32 cellular contexts compared by ENCODE assay signal in the genomic region with DNA sequence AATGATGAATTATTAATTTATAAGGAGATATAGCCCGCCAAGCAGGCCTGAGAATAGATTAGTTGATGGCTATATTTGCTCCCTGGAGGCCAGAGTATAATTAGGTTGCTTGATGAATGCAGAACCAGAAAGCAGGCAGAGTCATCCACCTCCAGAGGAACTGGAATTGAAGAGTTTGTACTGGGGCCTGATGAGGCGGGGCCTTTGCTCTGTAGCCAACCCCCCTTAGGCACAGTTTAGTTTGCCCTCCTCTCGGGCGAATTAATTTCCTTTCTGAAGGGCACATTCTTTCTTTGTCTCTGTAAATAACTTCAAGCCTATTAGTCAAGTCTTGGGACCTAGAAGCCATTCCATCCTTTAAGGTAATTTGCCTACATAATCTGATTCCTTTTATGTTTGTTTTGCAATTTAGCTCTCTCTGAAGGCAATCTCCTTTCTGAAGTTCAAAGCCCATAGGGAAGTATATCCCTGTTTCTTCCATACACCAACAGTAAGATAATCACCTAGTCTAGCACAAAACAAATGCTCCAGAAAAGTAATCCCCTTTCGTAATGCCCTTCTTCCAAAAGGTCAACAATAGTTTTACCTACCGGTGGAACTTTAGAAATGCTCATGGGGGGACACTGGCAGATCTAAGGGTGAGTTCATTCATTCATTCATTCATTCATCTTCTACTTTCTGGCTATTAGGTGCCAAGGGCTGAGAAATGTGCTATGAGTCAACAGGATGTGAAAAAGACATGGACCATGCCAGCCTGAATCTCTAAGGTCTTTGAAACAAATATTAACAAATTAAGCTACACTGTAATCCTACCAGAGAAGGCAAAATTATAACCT.
A peak's percentile ranks its signal among the peaks of the same experiment; 100 is the strongest.
DNase-seq lines count a peak whose midpoint lies in the region; ATAC-seq, FAIRE-seq and TF ChIP-seq lines count a peak whose summit lies in the region.
"Had no signal": no experiment of that assay in that cellular context is flagged by ENCODE, and none has a peak within 500 bp of the region (broad histone marks: within the 10 kb centered on the region; RNA-seq: fewer than 3 reads in every experiment).

No MANE protein-coding gene starts in this region.

- no peak overlapping the region for H3K23ac ChIP-seq in trophoblast cell (ENCODE audit: low read length)

- H2AK5ac ChIP-seq in trophoblast cell (ENCODE audit: low read length): no peak overlapping the region

- H3K14ac ChIP-seq in trophoblast cell (ENCODE audit: low read length): no peak overlapping the region

- BruUV-seq in mammary epithelial cell (replicated peaks; lab: Mats Ljungman, UMichigan) (no TSS peak), MCF 10A (replicated peaks; lab: Mats Ljungman, UMichigan) (no TSS peak), GM12878 (replicated peaks; lab: Mats Ljungman, UMichigan) (no TSS peak)

- no peak overlapping the region for H2BK12ac ChIP-seq in trophoblast cell (ENCODE audit: low read length)

- RAD21 ChIA-PET in GM12878 (lab: Charles Lee; ENCODE audit: unreplicated experiment): interaction anchor here (0.6 kb wide), 1 partner anchor 723 kb away, joined by 3 read pairs; no protein-coding TSS in a partner anchor

- H3K9me3 Mint-ChIP-seq in MCF 10A (ENCODE audit: unreplicated experiment) (no peaks in the 10 kb centered on the region), neural progenitor cell (peaks cover 5% of the 10 kb centered on the region)
- H3K9me3 Mint-ChIP-seq: activated CD4-positive, alpha-beta memory T cell treated with anti-CD3 and anti-CD28 coated beads, Interleukin-2, amount 10 ng/mL, durations not matched to agents 7 days and 5 days; activated naive CD4-positive, alpha-beta T cell treated with anti-CD3 and anti-CD28 coated beads, Interleukin-2, amount 10 ng/mL, durations not matched to agents 7 days and 5 days; CD4-positive, alpha-beta T cell; stimulated activated effector memory CD8-positive, alpha-beta T cell treated with anti-CD3 and anti-CD28 coated beads, Interleukin-12 subunit alpha, Interleukin-12 subunit beta, amount 100 ng/mL, for 72 hours; T-helper 2 cell treated with Interferon-gamma antibody and Interleukin-4, amounts not matched to agents 5 μg/mL and 100 μg/mL, for 36 hours; type B pancreatic cell had no signal

- H2BK120ac ChIP-seq in trophoblast cell (ENCODE audit: insufficient read depth, low read length, poor library complexity): no peak overlapping the region

- no peak overlapping the region for H2BK5ac ChIP-seq in trophoblast cell (ENCODE audit: low read depth, low read length, poor library complexity)

- TF ChIP-seq RAD21 in GM12878 (IDR thresholded peaks at IDR 0.05; ENCODE audit: insufficient read depth, low read depth, low read length): no peak

- H3K27ac Mint-ChIP-seq in MCF 10A (ENCODE audit: low read depth, unreplicated experiment): no peak overlapping the region
- peak overlapping the region; percentile 62 for H3K27ac Mint-ChIP-seq in neural progenitor cell
- H3K27ac Mint-ChIP-seq: activated CD4-positive, alpha-beta memory T cell treated with anti-CD3 and anti-CD28 coated beads, Interleukin-2, amount 10 ng/mL, durations not matched to agents 7 days and 5 days; activated naive CD4-positive, alpha-beta T cell treated with anti-CD3 and anti-CD28 coated beads, Interleukin-2, amount 10 ng/mL, durations not matched to agents 7 days and 5 days; brain; CD4-positive, alpha-beta T cell; naive thymus-derived CD4-positive, alpha-beta T cell; stimulated activated effector memory CD8-positive, alpha-beta T cell treated with anti-CD3 and anti-CD28 coated beads, Interleukin-12 subunit alpha, Interleukin-12 subunit beta, amount 100 ng/mL, for 72 hours; T-helper 2 cell treated with Interferon-gamma antibody and Interleukin-4, amounts not matched to agents 5 μg/mL and 100 μg/mL, for 36 hours; type B pancreatic cell had no signal

- H3K27ac ChIP-seq in mammary epithelial cell (ENCODE audit: insufficient read depth, low read depth, low read length): no peak overlapping the region
- H3K27ac ChIP-seq in GM12878 (ENCODE audit: control insufficient read depth, insufficient read depth): no peak overlapping the region
- no peak overlapping the region for H3K27ac ChIP-seq in neural progenitor cell
- no peak overlapping the region for H3K27ac ChIP-seq in esophagus muscularis mucosa (replicated peaks in 1 of 4)
- H3K27ac ChIP-seq in trophoblast cell (ENCODE audit: low read depth, low read length): no peak overlapping the region
- H3K27ac ChIP-seq: adrenal gland, dorsolateral prefrontal cortex had no signal

- TF ChIP-seq POLR2A in H54 (IDR thresholded peaks at IDR 0.05; ENCODE audit: low read depth, low read length): no peak
- no peak for TF ChIP-seq POLR2A in GM12878 (IDR thresholded peaks at IDR 0.05; ENCODE audit: low read depth, low read length)
- TF ChIP-seq POLR2A in esophagus muscularis mucosa (IDR thresholded peaks at IDR 0.05; ENCODE audit: low read depth): no peak

- H3K27me3 Mint-ChIP-seq in MCF 10A (ENCODE audit: insufficient read depth, unreplicated experiment): no peaks in the 10 kb centered on the region
- H3K27me3 Mint-ChIP-seq in neural progenitor cell (ENCODE audit: insufficient read depth, low read depth): peaks cover 9% of the 10 kb centered on the region
- H3K27me3 Mint-ChIP-seq: activated naive CD4-positive, alpha-beta T cell treated with anti-CD3 and anti-CD28 coated beads, Interleukin-2, amount 10 ng/mL, durations not matched to agents 7 days and 5 days; brain; CD4-positive, alpha-beta T cell; naive thymus-derived CD4-positive, alpha-beta T cell; type B pancreatic cell had no signal

- no peaks in the 10 kb centered on the region for H3K79me1 ChIP-seq in trophoblast cell (ENCODE audit: low read length)

- H3K4me3 ChIP-seq in mammary epithelial cell (replicated peaks in 1 of 3; ENCODE audit: insufficient read depth in 1 of 3, low read depth in 2 of 3, low read length in 3 of 3) (no peak overlapping the region), GM12878 (no peak overlapping the region), neural progenitor cell (no peak overlapping the region), esophagus muscularis mucosa (no peak overlapping the region), trophoblast cell (ENCODE audit: low read depth, low read length) (no peak overlapping the region)
- H3K4me3 ChIP-seq: adrenal gland, dorsolateral prefrontal cortex had no signal

- H3K36me3 Mint-ChIP-seq in MCF 10A (ENCODE audit: insufficient read depth, unreplicated experiment) (peaks cover 6% of the 10 kb centered on the region), neural progenitor cell (no peaks in the 10 kb centered on the region)
- H3K36me3 Mint-ChIP-seq: activated naive CD4-positive, alpha-beta T cell treated with anti-CD3 and anti-CD28 coated beads, Interleukin-2, amount 10 ng/mL, durations not matched to agents 7 days and 5 days; brain; stimulated activated effector memory CD8-positive, alpha-beta T cell treated with anti-CD3 and anti-CD28 coated beads, Interleukin-12 subunit alpha, Interleukin-12 subunit beta, amount 100 ng/mL, for 72 hours; type B pancreatic cell had no signal

- SMC1A ChIA-PET in GM12878 (lab: Charles Lee; ENCODE audit: uncharacterized antibody, unreplicated experiment): interaction anchor here (1.1 to 1.4 kb wide), 2 partner anchors 44 to 55 kb away, joined by 3 to 4 read pairs; no protein-coding TSS in a partner anchor

- H3K36me3 ChIP-seq in mammary epithelial cell (ENCODE audit: insufficient read depth, low read length) (no peaks in the 10 kb centered on the region), GM12878 (ENCODE audit: control insufficient read depth in 2 of 2, insufficient read depth in 2 of 2, low read length in 1 of 2) (no peaks in the 10 kb centered on the region), neural progenitor cell (no peaks in the 10 kb centered on the region), esophagus muscularis mucosa (no peaks in the 10 kb centered on the region), trophoblast cell (ENCODE audit: control insufficient read depth in 1 of 2, insufficient read depth in 2 of 2, low read length in 2 of 2) (no peaks in the 10 kb centered on the region)
- H3K36me3 ChIP-seq: adrenal gland had no signal

- peak; percentile 33 for FAIRE-seq in H54 (lab: Jason Lieb, UNC)
- FAIRE-seq in GM12878 (lab: Jason Lieb, UNC): no peak
- FAIRE-seq: D721Med, HTR-8/SVneo had no signal

- no peaks in the 10 kb centered on the region for H3K9me3 ChIP-seq in mammary epithelial cell (replicated peaks; ENCODE audit: insufficient read depth, low read length)
- H3K9me3 ChIP-seq in GM12878 (replicated peaks; ENCODE audit: control insufficient read depth, insufficient read depth, low read length): no peaks in the 10 kb centered on the region
- no peaks in the 10 kb centered on the region for H3K9me3 ChIP-seq in neural progenitor cell (ENCODE audit: low read depth)
- H3K9me3 ChIP-seq in esophagus muscularis mucosa: no peaks in the 10 kb centered on the region
- H3K9me3 ChIP-seq in trophoblast cell (ENCODE audit: insufficient read depth, low read depth, low read length): no peaks in the 10 kb centered on the region
- H3K9me3 ChIP-seq: adrenal gland had no signal

- no peak overlapping the region for H3K18ac ChIP-seq in trophoblast cell (ENCODE audit: low read length)

- in situ Hi-C loops in mammary epithelial cell (cut with MboI; ENCODE audit: low sequenced_read_pairs in 2 of 2) (no loop called here), GM12878 (cut with MboI) (no loop called here)

- no peak overlapping the region for H3K9ac ChIP-seq in mammary epithelial cell (ENCODE audit: insufficient read depth, low read length)
- H3K9ac ChIP-seq in GM12878 (ENCODE audit: control insufficient read depth, insufficient read depth, low read length): no peak overlapping the region
- no peak overlapping the region for H3K9ac ChIP-seq in neural progenitor cell
- H3K9ac ChIP-seq in trophoblast cell (ENCODE audit: low read length): no peak overlapping the region

- no peak overlapping the region for H4K8ac ChIP-seq in trophoblast cell (ENCODE audit: low read depth, low read length)

- H2AFZ ChIP-seq in mammary epithelial cell (ENCODE audit: low read depth, low read length) (peak overlapping the region; percentile 8), GM12878 (ENCODE audit: control insufficient read depth, low read depth, low read length) (no peak overlapping the region), neural progenitor cell (replicated peaks) (no peak overlapping the region), trophoblast cell (ENCODE audit: insufficient read depth, low read length, poor library complexity) (no peak overlapping the region)

- H3K4me3 Mint-ChIP-seq in MCF 10A (ENCODE audit: unreplicated experiment): no peak overlapping the region
- H3K4me3 Mint-ChIP-seq in neural progenitor cell: no peak overlapping the region
- H3K4me3 Mint-ChIP-seq: activated CD4-positive, alpha-beta memory T cell treated with anti-CD3 and anti-CD28 coated beads, Interleukin-2, amount 10 ng/mL, durations not matched to agents 7 days and 5 days; activated naive CD4-positive, alpha-beta T cell treated with anti-CD3 and anti-CD28 coated beads, Interleukin-2, amount 10 ng/mL, durations not matched to agents 7 days and 5 days; brain; CD4-positive, alpha-beta T cell; naive thymus-derived CD4-positive, alpha-beta T cell; stimulated activated effector memory CD8-positive, alpha-beta T cell treated with anti-CD3 and anti-CD28 coated beads, Interleukin-12 subunit alpha, Interleukin-12 subunit beta, amount 100 ng/mL, for 72 hours; T-helper 2 cell treated with Interferon-gamma antibody and Interleukin-4, amounts not matched to agents 5 μg/mL and 100 μg/mL, for 36 hours; type B pancreatic cell had no signal

- POLR2A ChIA-PET in MCF 10A (lab: Yijun Ruan, JAX) (interaction anchor here (0.6 kb wide), 1 partner anchor 11 kb away, joined by 3 read pairs; no protein-coding TSS in a partner anchor), GM12878 (lab: Charles Lee) (no interaction called here)

- H3K4me1 Mint-ChIP-seq in MCF 10A (ENCODE audit: insufficient read depth, unreplicated experiment) (no peaks in the 10 kb centered on the region), neural progenitor cell (peaks cover 21% of the 10 kb centered on the region)
- H3K4me1 Mint-ChIP-seq: activated CD4-positive, alpha-beta memory T cell treated with anti-CD3 and anti-CD28 coated beads, Interleukin-2, amount 10 ng/mL, durations not matched to agents 7 days and 5 days; brain; stimulated activated effector memory CD8-positive, alpha-beta T cell treated with anti-CD3 and anti-CD28 coated beads, Interleukin-12 subunit alpha, Interleukin-12 subunit beta, amount 100 ng/mL, for 72 hours had no signal

- H3K79me2 ChIP-seq in mammary epithelial cell (ENCODE audit: insufficient read depth, low read length) (no peaks in the 10 kb centered on the region), GM12878 (ENCODE audit: control insufficient read depth, insufficient read depth, low read length) (no peaks in the 10 kb centered on the region), neural progenitor cell (ENCODE audit: low read depth) (no peaks in the 10 kb centered on the region), trophoblast cell (ENCODE audit: control insufficient read depth, insufficient read depth, low read length, poor library complexity) (no peaks in the 10 kb centered on the region)

- TF ChIP-seq EP300 in GM12878 (IDR thresholded peaks at IDR 0.05; ENCODE audit: borderline replicate concordance in 1 of 2, control insufficient read depth in 1 of 2, low read depth in 2 of 2, low read length in 2 of 2) (no peak), esophagus muscularis mucosa (IDR thresholded peaks at IDR 0.05) (no peak)

- 56% methylated on average over 6 of the region's 6 CpGs for WGBS in mammary epithelial cell (ENCODE audit: low coverage, missing lambda C conversion rate)
- WGBS in GM12878 (ENCODE audit: insufficient coverage, insufficient replicate concordance, low lambda C conversion rate, missing lambda C conversion rate): 96% methylated on average over 6 of the region's 6 CpGs
- WGBS in esophagus muscularis mucosa: 75% methylated on average over 6 of the region's 6 CpGs
- no CpG with 5 or more reads among the region's 6 CpGs for WGBS in trophoblast cell (ENCODE audit: extremely low coverage, insufficient coverage, insufficient read length)

- CTCF ChIA-PET in mammary epithelial cell (lab: Charles Lee; ENCODE audit: low non-redundant PET) (no interaction called here), MCF 10A (lab: Yijun Ruan, JAX) (interaction anchor here (0.6 kb wide), 1 partner anchor 57 kb away, joined by 3 read pairs; no protein-coding TSS in a partner anchor), GM12878 (lab: Yijun Ruan, JAX) (interaction anchor here (1.5 kb wide), 1 partner anchor 11 kb away, joined by 3 read pairs; no protein-coding TSS in a partner anchor)

- H3K4me2 ChIP-seq in mammary epithelial cell (ENCODE audit: insufficient read depth, low read depth, low read length) (no peak overlapping the region), GM12878 (ENCODE audit: control insufficient read depth, insufficient read depth) (no peak overlapping the region), neural progenitor cell (no peak overlapping the region), trophoblast cell (ENCODE audit: low read length) (no peak overlapping the region)

- DNase-seq in mammary epithelial cell (no peak), MCF 10A (ENCODE audit: unreplicated experiment) (no peak), H54 (ENCODE audit: insufficient read length, low spot score) (no peak), GM12878 (ENCODE audit: low read depth, low spot score) (no peak), neural progenitor cell (ENCODE audit: low spot score) (peak; percentile 19), mucosa of gallbladder (ENCODE audit: low spot score) (no peak), esophagus muscularis mucosa (ENCODE audit: extremely low spot score) (no peak), trophoblast cell (no peak)
- DNase-seq: activated CD4-positive, alpha-beta memory T cell treated with anti-CD3 and anti-CD28 coated beads, Interleukin-2, amount 10 ng/mL, durations not matched to agents 7 days and 5 days; activated CD4-positive, alpha-beta T cell treated with anti-CD3 and anti-CD28 coated beads for 1 hour; activated CD8-positive, alpha-beta memory T cell treated with anti-CD3 and anti-CD28 coated beads, Interleukin-2, amount 50 U/mL, for 4 hours; activated naive CD4-positive, alpha-beta T cell treated with anti-CD3 and anti-CD28 coated beads, Interleukin-2, amount 10 ng/mL, durations not matched to agents 7 days and 5 days; adrenal gland; CD4-positive, alpha-beta T cell; dorsolateral prefrontal cortex; H7; hypothalamus; KBM-7; midbrain; MM.1S; naive thymus-derived CD4-positive, alpha-beta T cell; NCI-H1105 treated with DMSO at 0.1 percent for 48 hours; NCI-H187 treated with DMSO at 0.1 percent for 48 hours; NCI-H510A treated with DMSO at 0.1 percent for 48 hours; SHP77 treated with DMSO at 0.1 percent for 48 hours; substantia nigra had no signal

- H4K91ac ChIP-seq in trophoblast cell (ENCODE audit: low read depth, low read length): no peak overlapping the region

- intact Hi-C loops in mammary epithelial cell (cut with micrococcal nuclease): no loop called here
- intact Hi-C loops in MCF 10A (cut with micrococcal nuclease): no loop called here
- intact Hi-C loops in GM12878 (cut with micrococcal nuclease; ENCODE audit: unreplicated experiment): no loop called here
- intact Hi-C loops in esophagus muscularis mucosa (cut with DNase I): no loop called here

- no peak overlapping the region for H4K12ac ChIP-seq in trophoblast cell (ENCODE audit: low read depth, low read length)

- peaks cover 9% of the 10 kb centered on the region for H3F3A ChIP-seq in neural progenitor cell (ENCODE audit: low read depth)

- dilution Hi-C loops in mammary epithelial cell (cut with HindIII; ENCODE audit: low sequenced_read_pairs): loop anchor here (5.0 to 10.0 kb wide), 2 partner anchors 61 to 92 kb away; no protein-coding TSS in a partner anchor

- H4K20me1 ChIP-seq in mammary epithelial cell (ENCODE audit: insufficient read depth, low read length): no peaks in the 10 kb centered on the region
- H4K20me1 ChIP-seq in GM12878 (ENCODE audit: control insufficient read depth, insufficient read depth): no peaks in the 10 kb centered on the region
- no peaks in the 10 kb centered on the region for H4K20me1 ChIP-seq in neural progenitor cell (ENCODE audit: low read depth)

- ATAC-seq in GM12878: no peak
- ATAC-seq: naive thymus-derived CD4-positive, alpha-beta T cell; stimulated activated effector memory CD8-positive, alpha-beta T cell treated with anti-CD3 and anti-CD28 coated beads, Interleukin-12 subunit alpha, Interleukin-12 subunit beta, amount 100 ng/mL, for 72 hours had no signal

- TF ChIP-seq CTCF in mammary epithelial cell (conservative IDR thresholded peaks at IDR 0.05 in 1 of 2, IDR thresholded peaks at IDR 0.05 in 1 of 2; ENCODE audit: extremely low read depth in 1 of 2, insufficient read depth in 1 of 2, low read depth in 1 of 2, low read length in 2 of 2) (no peak), MCF 10A (IDR thresholded peaks at IDR 0.05; ENCODE audit: unreplicated experiment) (no peak), GM12878 (IDR thresholded peaks at IDR 0.05 in 2 of 3, conservative IDR thresholded peaks at IDR 0.05 in 1 of 3; ENCODE audit: control insufficient read depth in 2 of 3, extremely low read depth in 1 of 3, insufficient read depth in 1 of 3, low read depth in 3 of 3, low read length in 3 of 3) (no peak), neural progenitor cell (IDR thresholded peaks at IDR 0.05) (no peak), esophagus muscularis mucosa (IDR thresholded peaks at IDR 0.05) (no peak)

- H3K4ac ChIP-seq in trophoblast cell (ENCODE audit: low read depth, low read length): no peak overlapping the region

- H3K27me3 ChIP-seq in mammary epithelial cell (ENCODE audit: insufficient read depth, low read length) (no peaks in the 10 kb centered on the region), GM12878 (replicated peaks in 1 of 2; ENCODE audit: control insufficient read depth in 2 of 2, insufficient read depth in 2 of 2, low read length in 1 of 2) (no peaks in the 10 kb centered on the region), neural progenitor cell (no peaks in the 10 kb centered on the region), esophagus muscularis mucosa (no peaks in the 10 kb centered on the region), trophoblast cell (ENCODE audit: insufficient read depth, low read length) (no peaks in the 10 kb centered on the region)
- H3K27me3 ChIP-seq: adrenal gland, dorsolateral prefrontal cortex had no signal

- H3K4me1 ChIP-seq in mammary epithelial cell (ENCODE audit: insufficient read depth, low read length) (no peaks in the 10 kb centered on the region), GM12878 (ENCODE audit: control insufficient read depth, insufficient read depth, low read length) (peaks cover 16% of the 10 kb centered on the region), neural progenitor cell (peaks cover 23% of the 10 kb centered on the region), esophagus muscularis mucosa (peaks cover 3 to 18% (median 9%) of the 10 kb centered on the region in 4 donors), trophoblast cell (ENCODE audit: control insufficient read depth in 1 of 2, insufficient read depth in 2 of 2, low read length in 2 of 2) (peaks cover 4 to 7% of the 10 kb centered on the region in 2 experiments)
- H3K4me1 ChIP-seq: adrenal gland had no signal
